9 cellular contexts compared by ENCODE assay signal in the genomic region with DNA sequence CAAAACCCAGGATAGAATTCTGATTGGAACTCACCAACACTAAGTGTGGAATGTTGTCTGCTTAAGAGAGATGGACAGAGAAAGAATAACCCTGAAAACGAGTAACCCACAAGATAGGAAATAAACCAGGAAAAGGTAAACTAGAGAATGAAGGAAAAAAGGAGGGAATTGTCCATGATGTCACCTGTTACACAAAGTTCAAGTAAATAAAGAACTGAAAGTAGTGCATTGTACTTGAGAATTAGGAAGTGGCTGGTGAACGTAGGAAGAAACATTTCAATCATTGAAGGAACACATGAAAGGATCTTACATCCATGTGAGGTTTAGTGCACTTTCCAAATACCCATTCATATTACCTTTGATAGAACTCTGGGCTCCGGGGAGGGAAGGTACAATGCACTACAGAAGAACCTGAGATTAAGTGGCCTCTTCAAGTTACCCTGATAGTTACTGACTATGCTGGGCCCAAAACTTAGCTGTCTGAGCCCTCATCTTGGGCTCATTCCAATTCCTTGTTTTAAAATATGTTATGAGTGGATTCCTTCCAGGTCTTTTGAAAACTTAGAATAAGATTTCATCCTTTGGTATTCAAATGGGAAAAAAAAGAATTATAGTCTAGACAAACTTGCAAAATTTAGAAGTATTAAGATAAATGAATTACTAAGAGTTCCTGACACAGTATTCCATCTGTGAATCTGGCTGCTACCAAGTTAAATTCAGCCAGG. TPM values are rescaled to one million over a fixed set of nuclear protein-coding genes. Genes with fewer than 3 reads are reported as not detected.
DNase-seq lines count a peak whose midpoint lies in the region; ATAC-seq and TF ChIP-seq lines count a peak whose summit lies in the region.
"Had no signal": no experiment of that assay in that cellular context is flagged by ENCODE, and none has a peak within 500 bp of the region (broad histone marks: within the 10 kb centered on the region; RNA-seq: fewer than 3 reads in every experiment).

No MANE protein-coding gene starts in this region.

- ATAC-seq in PC-3: no peak
- ATAC-seq in GM19023 (IDR thresholded peaks at IDR 0.05; ENCODE audit: unreplicated experiment): no peak
- ATAC-seq in GM18909 (IDR thresholded peaks at IDR 0.05; ENCODE audit: poor library complexity, unreplicated experiment): no peak

- no peaks in the 10 kb centered on the region for H3K27me3 Mint-ChIP-seq in endothelial cell (ENCODE audit: unreplicated experiment)

- intact Hi-C loops in PC-3 (cut with micrococcal nuclease): no loop called here

- H3K27ac Mint-ChIP-seq in endothelial cell (ENCODE audit: unreplicated experiment): no peak overlapping the region

- H3K27me3 ChIP-seq in PC-3 (ENCODE audit: low read length): no peaks in the 10 kb centered on the region
- no peaks in the 10 kb centered on the region for H3K27me3 ChIP-seq in rectal smooth muscle tissue (ENCODE audit: control insufficient read depth, insufficient read depth, low read length)

- H3K9me3 Mint-ChIP-seq in endothelial cell (ENCODE audit: unreplicated experiment): no peaks in the 10 kb centered on the region

- H4K20me1 ChIP-seq in PC-3 (ENCODE audit: low read length): 0 out of 2 replicates have a peak, but pooled peaks cover 9% of the 10 kb centered on the region

- no peaks in the 10 kb centered on the region for H3K9me3 ChIP-seq in PC-3 (ENCODE audit: low read length)
- H3K9me3 ChIP-seq: neutrophil had no signal

- TF ChIP-seq CTCF in PC-3 (conservative IDR thresholded peaks at IDR 0.05; ENCODE audit: low read depth, low read length) (no peak), endothelial cell (IDR thresholded peaks at IDR 0.05; ENCODE audit: unreplicated experiment) (no peak)

- peaks cover 12% of the 10 kb centered on the region for H3K4me1 Mint-ChIP-seq in endothelial cell (ENCODE audit: unreplicated experiment)

- H3K9me2 ChIP-seq in PC-3 (replicated peaks; ENCODE audit: low read length): no peaks in the 10 kb centered on the region

- H3K4me3 ChIP-seq in PC-3 (ENCODE audit: low read length): peak overlapping the region; percentile 68
- H3K4me3 ChIP-seq in rectal smooth muscle tissue (ENCODE audit: low read length): peak overlapping the region; percentile 97

- no peaks in the 10 kb centered on the region for H3F3A ChIP-seq in PC-3 (ENCODE audit: low read length, unreplicated experiment)

- CTCF ChIA-PET in PC-3 (lab: Charles Lee): no interaction called here

- peaks cover 33% of the 10 kb centered on the region for H3K79me2 ChIP-seq in PC-3 (ENCODE audit: low read length)

- DNase-seq in EH (ENCODE audit: low read depth): peak; percentile 28
- DNase-seq in PC-3: no peak
- DNase-seq in endothelial cell (ENCODE audit: low spot score): no peak
- no peak for DNase-seq in cerebellar nuclear complex (lab: John Stamatoyannopoulos, UW)
- no peak for DNase-seq in NCI-H146 treated with DMSO at 0.1 percent for 48 hours (lab: John Stamatoyannopoulos, UW; ENCODE audit: unreplicated experiment)

- no TSS peak for BruUV-seq in PC-3 (replicated peaks; lab: Mats Ljungman, UMichigan)

- POLR2A ChIA-PET in PC-3 (lab: Charles Lee; ENCODE audit: unreplicated experiment): no interaction called here

- H3K4me1 ChIP-seq in PC-3 (ENCODE audit: insufficient read depth, low read length) (peaks cover 18% of the 10 kb centered on the region), rectal smooth muscle tissue (ENCODE audit: control insufficient read depth, insufficient read depth, low read length) (peaks cover 3% of the 10 kb centered on the region)

- H3K36me3 Mint-ChIP-seq in endothelial cell (ENCODE audit: low read depth, unreplicated experiment): no peaks in the 10 kb centered on the region

- H2AFZ ChIP-seq in PC-3 (ENCODE audit: low read length): peak overlapping the region; percentile 74

- H3K9ac ChIP-seq in PC-3 (ENCODE audit: low read length): peak overlapping the region; percentile 83; the same call in 1 of the 2 replicates
- H3K9ac ChIP-seq in rectal smooth muscle tissue (ENCODE audit: low read length): no peak overlapping the region

- H3K27ac ChIP-seq in PC-3 (ENCODE audit: low read length): 0 out of 2 replicates have a peak overlapping the region, but pooled peaks have one; percentile 9
- no peak overlapping the region for H3K27ac ChIP-seq in rectal smooth muscle tissue (ENCODE audit: low read depth, low read length)

- H3K4me2 ChIP-seq in PC-3 (ENCODE audit: low read length): peak overlapping the region; percentile 85

- H3K4me3 Mint-ChIP-seq in endothelial cell (ENCODE audit: unreplicated experiment): peak overlapping the region; percentile 97

- H3K36me3 ChIP-seq in PC-3 (ENCODE audit: low read depth, low read length) (no peaks in the 10 kb centered on the region), rectal smooth muscle tissue (ENCODE audit: control insufficient read depth, insufficient read depth, low read length) (no peaks in the 10 kb centered on the region)
- H3K36me3 ChIP-seq: neutrophil had no signal

RNA-seq across cellular contexts. Expression of a gene that starts 1.1 kb away (rescaled TPM):
- 17.3 and 27.4 TPM in 2 replicates for total RNA-seq in PC-3 (2014; rRNA removed)
- 60.9 TPM for total RNA-seq in endothelial cell (ENCODE audit: unreplicated experiment)

RNA-seq across cellular contexts. Expression of a gene that starts 24.1 kb away (rescaled TPM):
- total RNA-seq in PC-3 (2014; rRNA removed): not detected in 2 replicates
- total RNA-seq in endothelial cell (ENCODE audit: unreplicated experiment): not detected

RNA-seq across cellular contexts. Expression of a gene that starts 38.5 kb away (rescaled TPM):
- total RNA-seq in PC-3 (2014; rRNA removed) (not detected in 2 replicates), endothelial cell (ENCODE audit: unreplicated experiment) (not detected)

RNA-seq across cellular contexts. Expression of a gene that starts 56.1 kb away (rescaled TPM):
- total RNA-seq in PC-3 (2014; rRNA removed): not detected in 2 replicates
- not detected for total RNA-seq in endothelial cell (ENCODE audit: unreplicated experiment)
